ENCODE assay signal across 8 cellular contexts in the genomic region with DNA sequence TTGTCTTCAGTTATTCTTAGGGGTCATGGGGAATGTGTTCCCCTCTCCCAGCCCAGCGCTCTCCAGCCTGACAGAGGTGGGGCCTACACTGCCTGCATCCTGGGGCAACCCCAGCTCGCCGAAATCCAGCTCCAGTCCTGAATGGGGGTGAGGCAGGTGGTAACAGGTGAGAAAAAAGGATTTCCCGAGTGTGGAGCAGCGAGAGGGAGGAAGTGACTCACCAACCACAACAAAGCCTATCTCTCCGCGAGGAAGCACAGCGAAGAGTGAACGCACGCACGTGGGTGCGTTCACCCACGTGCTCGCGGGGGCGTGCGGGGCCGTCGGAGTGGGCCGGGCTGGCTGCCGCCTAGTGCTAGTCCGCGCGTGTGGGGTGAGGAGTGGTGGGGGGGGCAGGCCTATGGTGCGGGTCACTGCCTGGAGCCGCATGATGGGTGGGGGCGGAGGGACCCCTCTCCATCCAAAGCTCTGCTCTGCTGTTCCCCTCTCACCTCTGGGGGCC. TPM values are rescaled to one million over a fixed set of nuclear protein-coding genes. Genes with fewer than 3 reads are reported as not detected.
DNase-seq lines count a peak whose midpoint lies in the region; TF ChIP-seq lines count a peak whose summit lies in the region.

No MANE protein-coding gene starts in this region.

- H3K36me3 ChIP-seq in HAP-1 (replicated peaks) (0 out of 2 replicates have a peak, but pooled peaks cover 2% of the 10 kb centered on the region), liver (ENCODE audit: control insufficient read depth in 4 of 4, insufficient read depth in 3 of 4, low read depth in 1 of 4, low read length in 3 of 4) (no peaks in the 10 kb centered on the region)

- POLR2A ChIA-PET in MCF 10A (lab: Yijun Ruan, JAX) = interaction anchor here (0.8 to 1.5 kb wide), 2 partner anchors 12 to 16 kb away, joined by 3 to 6 read pairs; no protein-coding TSS in a partner anchor

- no peak for TF ChIP-seq RAD21 in liver (IDR thresholded peaks at IDR 0.05)

- BruUV-seq in MCF 10A (replicated peaks; lab: Mats Ljungman, UMichigan) = no TSS peak

- H3K9ac ChIP-seq in liver (ENCODE audit: low read depth in 1 of 2, low read length in 2 of 2) = no peak overlapping the region

- H3K27ac ChIP-seq in liver (ENCODE audit: low read depth in 1 of 2, low read length in 2 of 2) = peak overlapping the region; percentile 25 to 54

- H3K27me3 ChIP-seq in HAP-1 (ENCODE audit: low read depth) (no peaks in the 10 kb centered on the region), liver (ENCODE audit: control insufficient read depth in 4 of 4, insufficient read depth in 4 of 4, low read length in 3 of 4) (no peaks in the 10 kb centered on the region)

- no peak for TF ChIP-seq CTCF in MCF 10A (IDR thresholded peaks at IDR 0.05; ENCODE audit: unreplicated experiment)
- TF ChIP-seq CTCF in liver (IDR thresholded peaks at IDR 0.05; ENCODE audit: low read depth, low read length, missing input control) = no peak

- WGBS in liver = 15% methylated on average over 27 of the region's 27 CpGs

- no peaks in the 10 kb centered on the region for H3K9me3 Mint-ChIP-seq in MCF 10A (ENCODE audit: unreplicated experiment)

- peaks cover 21% of the 10 kb centered on the region for H3K4me1 Mint-ChIP-seq in MCF 10A (ENCODE audit: insufficient read depth, unreplicated experiment)

- CTCF ChIA-PET in MCF 10A (lab: Yijun Ruan, JAX) = interaction anchor here (0.5 to 3.1 kb wide), 3 partner anchors 17 to 1438 kb away, joined by 3 to 9 read pairs (median 3); no protein-coding TSS in a partner anchor

- in situ Hi-C loops in HAP-1 (cut with MboI; ENCODE audit: low sequenced_read_pairs) = no loop called here

- H3K4me3 Mint-ChIP-seq in MCF 10A (ENCODE audit: unreplicated experiment) = peak overlapping the region; percentile 52

- H3K9me3 ChIP-seq in HAP-1 = no peaks in the 10 kb centered on the region
- no peaks in the 10 kb centered on the region for H3K9me3 ChIP-seq in liver (ENCODE audit: control insufficient read depth in 4 of 4, low read length in 3 of 4)

- no peaks in the 10 kb centered on the region for H3K27me3 Mint-ChIP-seq in MCF 10A (ENCODE audit: insufficient read depth, unreplicated experiment)

- peak overlapping the region; percentile 66 for H3K4me3 ChIP-seq in HAP-1
- no peak overlapping the region for H3K4me3 ChIP-seq in liver (ENCODE audit: low read depth in 1 of 3, low read length in 3 of 3)

- DNase-seq in HAP-1 (ENCODE audit: low spot score in 2 of 2) (peak in 1 of 2 experiments; percentile 40), T-helper 2 cell (peak; percentile 41 to 84 (median 70)), MCF 10A (ENCODE audit: unreplicated experiment) (peak; percentile 80), NCI-H187 treated with DMSO at 0.1 percent for 48 hours (lab: John Stamatoyannopoulos, UW) (no peak), NCI-H2171 (lab: John Stamatoyannopoulos, UW) (no peak), ureter (ENCODE audit: low spot score) (no peak)
- peak; percentile 26 for DNase-seq in stimulated activated CD8-positive, alpha-beta memory T cell treated with anti-CD3 and anti-CD28 coated beads, Interleukin-15, amount 100 ng/mL, for 24 hours (ENCODE audit: low read depth)

- intact Hi-C loops in MCF 10A (cut with micrococcal nuclease) = no loop called here

- H3K27ac Mint-ChIP-seq in MCF 10A (ENCODE audit: low read depth, unreplicated experiment) = no peak overlapping the region

- no peaks in the 10 kb centered on the region for H3K36me3 Mint-ChIP-seq in MCF 10A (ENCODE audit: insufficient read depth, unreplicated experiment)

- H3K4me1 ChIP-seq in HAP-1 = peaks cover 9% of the 10 kb centered on the region
- H3K4me1 ChIP-seq in liver (ENCODE audit: control insufficient read depth in 4 of 4, insufficient read depth in 4 of 4, low read length in 3 of 4) = peaks cover 0 to 26% (median 4%) of the 10 kb centered on the region in 4 donors

TF ChIP-seq in liver, 16 proteins besides CTCF, POLR2A, EP300 and RAD21:
- TF ChIP-seq FOXA2 (IDR thresholded peaks at IDR 0.05) (no peak), NR2F2 (IDR thresholded peaks at IDR 0.05) (no peak), TAF1 (conservative IDR thresholded peaks at IDR 0.05) (no peak), EGR1 (IDR thresholded peaks at IDR 0.05; ENCODE audit: low read depth in 2 of 2) (no peak), FOXA1 (IDR thresholded peaks at IDR 0.05) (no peak), HNF4A (conservative IDR thresholded peaks at IDR 0.05) (no peak), GABPA (IDR thresholded peaks at IDR 0.05 in 1 of 2, conservative IDR thresholded peaks at IDR 0.05 in 1 of 2) (no peak), RXRA (IDR thresholded peaks at IDR 0.05) (no peak), JUND (IDR thresholded peaks at IDR 0.05) (no peak), SP1 (IDR thresholded peaks at IDR 0.05) (no peak), YY1 (IDR thresholded peaks at IDR 0.05) (no peak), HNF4G (IDR thresholded peaks at IDR 0.05) (no peak)
- TF ChIP-seq, protein P1, sequence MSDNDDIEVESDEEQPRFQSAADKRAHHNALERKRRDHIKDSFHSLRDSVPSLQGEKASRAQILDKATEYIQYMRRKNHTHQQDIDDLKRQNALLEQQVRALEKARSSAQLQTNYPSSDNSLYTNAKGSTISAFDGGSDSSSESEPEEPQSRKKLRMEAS (IDR thresholded peaks at IDR 0.05) = no peak
- TF ChIP-seq, protein P2, sequence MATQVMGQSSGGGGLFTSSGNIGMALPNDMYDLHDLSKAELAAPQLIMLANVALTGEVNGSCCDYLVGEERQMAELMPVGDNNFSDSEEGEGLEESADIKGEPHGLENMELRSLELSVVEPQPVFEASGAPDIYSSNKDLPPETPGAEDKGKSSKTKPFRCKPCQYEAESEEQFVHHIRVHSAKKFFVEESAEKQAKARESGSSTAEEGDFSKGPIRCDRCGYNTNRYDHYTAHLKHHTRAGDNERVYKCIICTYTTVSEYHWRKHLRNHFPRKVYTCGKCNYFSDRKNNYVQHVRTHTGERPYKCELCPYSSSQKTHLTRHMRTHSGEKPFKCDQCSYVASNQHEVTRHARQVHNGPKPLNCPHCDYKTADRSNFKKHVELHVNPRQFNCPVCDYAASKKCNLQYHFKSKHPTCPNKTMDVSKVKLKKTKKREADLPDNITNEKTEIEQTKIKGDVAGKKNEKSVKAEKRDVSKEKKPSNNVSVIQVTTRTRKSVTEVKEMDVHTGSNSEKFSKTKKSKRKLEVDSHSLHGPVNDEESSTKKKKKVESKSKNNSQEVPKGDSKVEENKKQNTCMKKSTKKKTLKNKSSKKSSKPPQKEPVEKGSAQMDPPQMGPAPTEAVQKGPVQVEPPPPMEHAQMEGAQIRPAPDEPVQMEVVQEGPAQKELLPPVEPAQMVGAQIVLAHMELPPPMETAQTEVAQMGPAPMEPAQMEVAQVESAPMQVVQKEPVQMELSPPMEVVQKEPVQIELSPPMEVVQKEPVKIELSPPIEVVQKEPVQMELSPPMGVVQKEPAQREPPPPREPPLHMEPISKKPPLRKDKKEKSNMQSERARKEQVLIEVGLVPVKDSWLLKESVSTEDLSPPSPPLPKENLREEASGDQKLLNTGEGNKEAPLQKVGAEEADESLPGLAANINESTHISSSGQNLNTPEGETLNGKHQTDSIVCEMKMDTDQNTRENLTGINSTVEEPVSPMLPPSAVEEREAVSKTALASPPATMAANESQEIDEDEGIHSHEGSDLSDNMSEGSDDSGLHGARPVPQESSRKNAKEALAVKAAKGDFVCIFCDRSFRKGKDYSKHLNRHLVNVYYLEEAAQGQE (IDR thresholded peaks at IDR 0.05) = no peak
- TF ChIP-seq, protein P3, sequence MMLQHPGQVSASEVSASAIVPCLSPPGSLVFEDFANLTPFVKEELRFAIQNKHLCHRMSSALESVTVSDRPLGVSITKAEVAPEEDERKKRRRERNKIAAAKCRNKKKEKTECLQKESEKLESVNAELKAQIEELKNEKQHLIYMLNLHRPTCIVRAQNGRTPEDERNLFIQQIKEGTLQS (IDR thresholded peaks at IDR 0.05) = no peak
- TF ChIP-seq, protein P4, sequence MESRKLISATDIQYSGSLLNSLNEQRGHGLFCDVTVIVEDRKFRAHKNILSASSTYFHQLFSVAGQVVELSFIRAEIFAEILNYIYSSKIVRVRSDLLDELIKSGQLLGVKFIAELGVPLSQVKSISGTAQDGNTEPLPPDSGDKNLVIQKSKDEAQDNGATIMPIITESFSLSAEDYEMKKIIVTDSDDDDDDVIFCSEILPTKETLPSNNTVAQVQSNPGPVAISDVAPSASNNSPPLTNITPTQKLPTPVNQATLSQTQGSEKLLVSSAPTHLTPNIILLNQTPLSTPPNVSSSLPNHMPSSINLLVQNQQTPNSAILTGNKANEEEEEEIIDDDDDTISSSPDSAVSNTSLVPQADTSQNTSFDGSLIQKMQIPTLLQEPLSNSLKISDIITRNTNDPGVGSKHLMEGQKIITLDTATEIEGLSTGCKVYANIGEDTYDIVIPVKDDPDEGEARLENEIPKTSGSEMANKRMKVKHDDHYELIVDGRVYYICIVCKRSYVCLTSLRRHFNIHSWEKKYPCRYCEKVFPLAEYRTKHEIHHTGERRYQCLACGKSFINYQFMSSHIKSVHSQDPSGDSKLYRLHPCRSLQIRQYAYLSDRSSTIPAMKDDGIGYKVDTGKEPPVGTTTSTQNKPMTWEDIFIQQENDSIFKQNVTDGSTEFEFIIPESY (IDR thresholded peaks at IDR 0.05) = no peak

RNA-seq across cellular contexts. Expression of a gene that starts 0.9 kb away (rescaled TPM):
- total RNA-seq in MCF 10A (2022) = 0.12 TPM in 1 of 2 replicates, not detected in the other
- 1 to 10 TPM; 1.7 to 4.2 TPM for total RNA-seq in liver
- 1 to 10 TPM in 1 of 2 donors, under 1 TPM in 1; 0.72 to 1.1 TPM for polyA plus RNA-seq in liver
- 11.0 TPM for total RNA-seq in ureter

RNA-seq across cellular contexts. Expression of a gene that starts 36.2 kb away (rescaled TPM):
- not detected in 2 replicates for total RNA-seq in MCF 10A (2022)
- not detected for total RNA-seq in liver
- polyA plus RNA-seq in liver = not detected
- total RNA-seq in ureter = not detected

Comparison
In these comparisons a context has a peak if more than half of its experiments do, and no peak if none do; other contexts are left out.
1. DNase-seq: peak in T-helper 2 cell (5 of 5), MCF 10A (single experiment) and stimulated activated CD8-positive, alpha-beta memory T cell treated with anti-CD3 and anti-CD28 coated beads, Interleukin-15, amount 100 ng/mL, for 24 hours (single experiment); none in NCI-H187 treated with DMSO at 0.1 percent for 48 hours (single experiment), NCI-H2171 (single experiment) and ureter (single experiment).